Comparison of ENCODE assay signal across 8 cellular contexts in the genomic region with DNA sequence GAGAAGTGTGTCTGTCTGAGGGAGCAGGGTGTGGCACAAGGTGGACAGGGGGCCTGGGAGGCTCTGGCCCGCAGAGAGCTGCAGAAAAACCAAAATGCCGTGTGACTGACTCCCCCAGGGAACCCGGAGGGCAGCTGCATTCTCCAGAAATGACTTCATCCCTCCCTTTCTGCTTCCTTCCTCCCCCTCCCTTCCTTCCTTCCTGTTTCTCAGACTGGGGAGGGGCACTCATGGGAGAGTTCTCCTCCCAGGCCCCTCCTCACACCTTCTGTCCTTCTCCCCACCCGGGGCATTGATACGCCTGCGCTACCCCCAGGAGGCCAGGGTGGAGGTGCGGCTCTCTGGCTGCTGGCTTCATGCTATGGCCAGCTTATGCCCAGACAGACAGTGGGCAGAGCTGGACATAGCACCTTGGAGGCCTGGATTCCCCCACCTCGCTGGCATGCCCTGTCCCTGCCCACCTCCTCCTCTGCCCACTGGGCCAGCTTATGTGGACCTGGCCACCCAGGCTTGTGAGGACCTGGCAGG. TPM values are rescaled to one million over a fixed set of nuclear protein-coding genes. Genes with fewer than 3 reads are reported as not detected.
DNase-seq lines count a peak whose midpoint lies in the region; ATAC-seq and TF ChIP-seq lines count a peak whose summit lies in the region.

No MANE protein-coding gene starts in this region.

- H3K27me3 ChIP-seq in CD4-positive, CD25-positive, alpha-beta regulatory T cell (ENCODE audit: control insufficient read depth, insufficient read depth, low read length): no peaks in the 10 kb centered on the region
- H3K27me3 ChIP-seq in brain microvascular endothelial cell (replicated peaks): no peaks in the 10 kb centered on the region
- H3K27me3 ChIP-seq in uterus: no peaks in the 10 kb centered on the region
- peaks cover 35% of the 10 kb centered on the region for H3K27me3 ChIP-seq in MM.1S (replicated peaks; ENCODE audit: insufficient read depth, low read length)

- H3K9me2 ChIP-seq in MM.1S (replicated peaks; ENCODE audit: insufficient read depth, low read length): no peaks in the 10 kb centered on the region

- H3F3A ChIP-seq in MM.1S (ENCODE audit: insufficient read depth, low read length): no peaks in the 10 kb centered on the region

- peak in 1 of 3 donors; percentile 45 for DNase-seq in CD4-positive, CD25-positive, alpha-beta regulatory T cell
- DNase-seq in LHCN-M2 (ENCODE audit: low read depth) (peak; percentile 88), brain microvascular endothelial cell (peak; percentile 37), kidney tubule cell (ENCODE audit: low spot score) (peak; percentile 87), uterus (peak; percentile 52 to 73), SK-N-DZ (ENCODE audit: low spot score) (no peak), MM.1S (no peak)

- H4K20me1 ChIP-seq in MM.1S (ENCODE audit: insufficient read depth, low read length): no peaks in the 10 kb centered on the region

- no peaks in the 10 kb centered on the region for H3K27me3 Mint-ChIP-seq in CD4-positive, CD25-positive, alpha-beta regulatory T cell

- H3K4me1 Mint-ChIP-seq in CD4-positive, CD25-positive, alpha-beta regulatory T cell: peaks cover 0 to 85% (median 6%) of the 10 kb centered on the region in 4 donors

- no peaks in the 10 kb centered on the region for H3K9me3 Mint-ChIP-seq in CD4-positive, CD25-positive, alpha-beta regulatory T cell

- no peak for TF ChIP-seq POLR2A in uterus (IDR thresholded peaks at IDR 0.05)

- H3K79me2 ChIP-seq in MM.1S (ENCODE audit: low read length): no peaks in the 10 kb centered on the region

- ATAC-seq in CD4-positive, CD25-positive, alpha-beta regulatory T cell (ENCODE audit: low read depth in 2 of 2): no peak
- no peak for ATAC-seq in GM21825 (IDR thresholded peaks at IDR 0.05; ENCODE audit: unreplicated experiment)

- peak overlapping the region in 3 of 4 donors; percentile 34 to 85 (median 55) for H3K4me3 Mint-ChIP-seq in CD4-positive, CD25-positive, alpha-beta regulatory T cell

- H3K9ac ChIP-seq in MM.1S (ENCODE audit: low read length): no peak overlapping the region

- peaks cover 81% of the 10 kb centered on the region for H3K4me1 ChIP-seq in CD4-positive, CD25-positive, alpha-beta regulatory T cell (ENCODE audit: control insufficient read depth, insufficient read depth, low read length, poor library complexity, severe bottlenecking)
- H3K4me1 ChIP-seq in uterus (peaks cover 6 to 10% of the 10 kb centered on the region in 2 donors), MM.1S (ENCODE audit: low read length) (no peaks in the 10 kb centered on the region)

- H3K4me2 ChIP-seq in MM.1S (ENCODE audit: low read depth, low read length): no peak overlapping the region

- in situ Hi-C loops in brain microvascular endothelial cell (cut with HindIII; ENCODE audit: low pct_ligation_motif_present, low sequenced_read_pairs): no loop called here

- H3K36me3 ChIP-seq in CD4-positive, CD25-positive, alpha-beta regulatory T cell (ENCODE audit: control insufficient read depth, insufficient read depth, low read length): no peaks in the 10 kb centered on the region
- H3K36me3 ChIP-seq in brain microvascular endothelial cell (replicated peaks) (no peaks in the 10 kb centered on the region), uterus (no peaks in the 10 kb centered on the region), MM.1S (replicated peaks; ENCODE audit: insufficient read depth, low read length) (no peaks in the 10 kb centered on the region)

- no peaks in the 10 kb centered on the region for H3K36me3 Mint-ChIP-seq in CD4-positive, CD25-positive, alpha-beta regulatory T cell

- H3K4me3 ChIP-seq in CD4-positive, CD25-positive, alpha-beta regulatory T cell (ENCODE audit: low read depth, low read length): peak overlapping the region; percentile 19
- H3K4me3 ChIP-seq in brain microvascular endothelial cell (ENCODE audit: low read depth, low read length) (no peak overlapping the region), uterus (no peak overlapping the region), MM.1S (ENCODE audit: low read length) (no peak overlapping the region)

- intact Hi-C loops in uterus (cut with DNase I; ENCODE audit: low total_unique reads): no loop called here

- peak overlapping the region; percentile 88 to 94 (median 93) for H3K27ac Mint-ChIP-seq in CD4-positive, CD25-positive, alpha-beta regulatory T cell

- H3K9me3 ChIP-seq in CD4-positive, CD25-positive, alpha-beta regulatory T cell (ENCODE audit: control insufficient read depth in 2 of 2, low read length in 2 of 2): no peaks in the 10 kb centered on the region
- H3K9me3 ChIP-seq in uterus (no peaks in the 10 kb centered on the region), MM.1S (replicated peaks; ENCODE audit: insufficient read depth, low read length) (no peaks in the 10 kb centered on the region)

- no peak overlapping the region for H2AFZ ChIP-seq in MM.1S (ENCODE audit: low read length)

- TF ChIP-seq CTCF in brain microvascular endothelial cell (IDR thresholded peaks at IDR 0.05; ENCODE audit: low read depth, low read length, missing control alignments): no peak
- no peak for TF ChIP-seq CTCF in uterus (IDR thresholded peaks at IDR 0.05)
- TF ChIP-seq CTCF in MM.1S (IDR thresholded peaks at IDR 0.05; ENCODE audit: low read length): no peak

- H3K27ac ChIP-seq in CD4-positive, CD25-positive, alpha-beta regulatory T cell (ENCODE audit: insufficient read depth, low read length, poor library complexity, severe bottlenecking): peak overlapping the region; percentile 61
- H3K27ac ChIP-seq in brain microvascular endothelial cell (no peak overlapping the region), uterus (peak overlapping the region; percentile 88 to 92), MM.1S (ENCODE audit: low read length) (no peak overlapping the region)

RNA-seq across cellular contexts. Expression of a gene that starts 8.2 kb away (rescaled TPM):
- total RNA-seq in CD4-positive, CD25-positive, alpha-beta regulatory T cell: not detected
- not detected for polyA plus RNA-seq in CD4-positive, CD25-positive, alpha-beta regulatory T cell
- not detected in 2 replicates for total RNA-seq in LHCN-M2 (2014; rRNA removed)
- 1.3 TPM for polyA plus RNA-seq in LHCN-M2 (2012)
- total RNA-seq in uterus: under 1 TPM in 1 of 4 donors, not detected in 3; 0.41 TPM
- polyA plus RNA-seq in SK-N-DZ (2014; cell fraction: cytosol; rRNA removed): not detected in 2 replicates
- not detected in 2 replicates for polyA plus RNA-seq in SK-N-DZ (2014; cell fraction: nucleus; rRNA removed)

RNA-seq across cellular contexts. Expression of a gene that starts 37.5 kb away (rescaled TPM):
- total RNA-seq in CD4-positive, CD25-positive, alpha-beta regulatory T cell: 10.8 TPM
- polyA plus RNA-seq in CD4-positive, CD25-positive, alpha-beta regulatory T cell: 10 to 100 TPM; 12.6 to 23.8 (median 15.7) TPM
- total RNA-seq in LHCN-M2 (2014; rRNA removed) (1.9 and 2.3 TPM in 2 replicates), uterus (100 to 1,000 TPM in 1 of 4 donors, 10 to 100 TPM in 3; 15.8 to 298 (median 66.2) TPM)
- 83.4 TPM for polyA plus RNA-seq in LHCN-M2 (2012)
- 4.7 and 7.0 TPM in 2 replicates for polyA plus RNA-seq in SK-N-DZ (2014; cell fraction: cytosol; rRNA removed)
- 1.4 and 1.9 TPM in 2 replicates for polyA plus RNA-seq in SK-N-DZ (2014; cell fraction: nucleus; rRNA removed)

Comparison
In these comparisons a context has a peak if more than half of its experiments do, and no peak if none do; other contexts are left out.
1. DNase-seq: peak in LHCN-M2 (single experiment), brain microvascular endothelial cell (single experiment), kidney tubule cell (single experiment) and uterus (2 of 2); none in SK-N-DZ (single experiment) and MM.1S (single experiment).
2. H3K27ac ChIP-seq: peak in CD4-positive, CD25-positive, alpha-beta regulatory T cell (single experiment) and uterus (2 of 2); none in brain microvascular endothelial cell (single experiment) and MM.1S (single experiment).